1 cellular context compared by ENCODE assay signal in genomic region chr16:68114948-68115347, GRCh38.
TF ChIP-seq lines count a peak whose summit lies in the region.

No MANE protein-coding gene starts in this region.

TF ChIP-seq in HepG2, 621 proteins besides CTCF, POLR2A, EP300 and RAD21:
- TF ChIP-seq TEAD3 (CRISPR knock-in tag; optimal IDR thresholded peaks at IDR 0.05; ENCODE audit: borderline replicate concordance) (peak; percentile 69), ZFP91 (CRISPR knock-in tag; IDR thresholded peaks at IDR 0.05; ENCODE audit: borderline replicate concordance) (0 out of 2 replicates have a peak, but pooled peaks have one; percentile 26), GFI1 (CRISPR knock-in tag; IDR thresholded peaks at IDR 0.05; ENCODE audit: borderline replicate concordance) (0 out of 2 replicates have a peak, but pooled peaks have one; percentile 35), ZNF501 (CRISPR knock-in tag; IDR thresholded peaks at IDR 0.05) (peak; percentile 38; the same call in 1 of the 2 replicates)
